Comparison of ENCODE assay signal across 1 cellular context in genomic region chr5:179550511-179551342, GRCh38.
TF ChIP-seq lines count a peak whose summit lies in the region.

Gene RUFY1 (plus strand): TSS chr5:179550554. CDS start chr5:179550570, 16 bp downstream.

TF ChIP-seq in K562, 482 proteins besides CTCF, POLR2A, EP300 and RAD21 (continued from another document):
- TF ChIP-seq POLR3A (IDR thresholded peaks at IDR 0.05; ENCODE audit: borderline replicate concordance, extremely low read depth, insufficient read depth, insufficient read length) (no peak), ZFPM2 (CRISPR knock-in tag; IDR thresholded peaks at IDR 0.05) (no peak), ZKSCAN8 (CRISPR knock-in tag; IDR thresholded peaks at IDR 0.05) (peak; percentile 64; the same call in 1 of the 2 replicates), SNRNP70 (optimal IDR thresholded peaks at IDR 0.05; ENCODE audit: low read depth, low read length) (no peak), ZNF263 (CRISPR knock-in tag; IDR thresholded peaks at IDR 0.05; ENCODE audit: borderline replicate concordance) (no peak; the same call in 1 of the 2 replicates), POLR2H (tag; IDR thresholded peaks at IDR 0.05; ENCODE audit: low read depth) (peak; percentile 73), ZNF24 (IDR thresholded peaks at IDR 0.05) (no peak), TRIM24 (IDR thresholded peaks at IDR 0.05) (no peak), MYC (IDR thresholded peaks at IDR 0.05; ENCODE audit: low read depth, low read length) (peak; percentile 16; the same call in 1 of the 2 replicates), MYC (CRISPR knock-in tag; IDR thresholded peaks at IDR 0.05; ENCODE audit: borderline replicate concordance, low read depth) (no peak), ZBTB33 (CRISPR knock-in tag; IDR thresholded peaks at IDR 0.05) (0 out of 2 replicates have a peak, but pooled peaks have one; percentile 23), USF2 (CRISPR knock-in tag; IDR thresholded peaks at IDR 0.05) (peak; percentile 78), ZNF740 (CRISPR knock-in tag; IDR thresholded peaks at IDR 0.05) (0 out of 2 replicates have a peak, but pooled peaks have one; percentile 48), ZNF740 (tag; IDR thresholded peaks at IDR 0.05) (no peak), SETDB1 (IDR thresholded peaks at IDR 0.05; ENCODE audit: low read length) (no peak), KDM1A (IDR thresholded peaks at IDR 0.05) (no peak), ZBTB2 (IDR thresholded peaks at IDR 0.05) (no peak), NR2C2 (CRISPR knock-in tag; IDR thresholded peaks at IDR 0.05) (no peak), NR2C2 (tag; IDR thresholded peaks at IDR 0.05) (peak; percentile 81; the same call in 1 of the 2 replicates), THRAP3 (IDR thresholded peaks at IDR 0.05; ENCODE audit: borderline replicate concordance) (no peak), NONO (IDR thresholded peaks at IDR 0.05; ENCODE audit: low read depth in 2 of 2, low read length in 1 of 2) (peak; percentile 39 to 87), ZFP36 (IDR thresholded peaks at IDR 0.05; ENCODE audit: low read depth, low read length, partially characterized antibody) (no peak), ZNF197 (CRISPR knock-in tag; IDR thresholded peaks at IDR 0.05; ENCODE audit: low read depth) (peak; percentile 66; the same call in 1 of the 2 replicates), MBD1 (CRISPR knock-in tag; IDR thresholded peaks at IDR 0.05) (no peak), PHF8 (IDR thresholded peaks at IDR 0.05; ENCODE audit: borderline replicate concordance, low read length) (peak; percentile 96), HNRNPL (IDR thresholded peaks at IDR 0.05; ENCODE audit: low read depth, low read length) (peak; percentile 86), SREBF1 (IDR thresholded peaks at IDR 0.05; ENCODE audit: borderline replicate concordance, low read depth, low read length) (no peak), CEBPB (tag; IDR thresholded peaks at IDR 0.05) (no peak), MNT (conservative IDR thresholded peaks at IDR 0.05) (peak in 1 of 2 experiments; percentile 61; a peak in 1 of 4 replicates), CBFA2T2 (conservative IDR thresholded peaks at IDR 0.05) (0 out of 2 replicates have a peak, but pooled peaks have one; percentile 5), TAF9B (IDR thresholded peaks at IDR 0.05; ENCODE audit: partially characterized antibody) (peak; percentile 21)
